ENCODE assay signal across 1 cellular context in the genomic region with DNA sequence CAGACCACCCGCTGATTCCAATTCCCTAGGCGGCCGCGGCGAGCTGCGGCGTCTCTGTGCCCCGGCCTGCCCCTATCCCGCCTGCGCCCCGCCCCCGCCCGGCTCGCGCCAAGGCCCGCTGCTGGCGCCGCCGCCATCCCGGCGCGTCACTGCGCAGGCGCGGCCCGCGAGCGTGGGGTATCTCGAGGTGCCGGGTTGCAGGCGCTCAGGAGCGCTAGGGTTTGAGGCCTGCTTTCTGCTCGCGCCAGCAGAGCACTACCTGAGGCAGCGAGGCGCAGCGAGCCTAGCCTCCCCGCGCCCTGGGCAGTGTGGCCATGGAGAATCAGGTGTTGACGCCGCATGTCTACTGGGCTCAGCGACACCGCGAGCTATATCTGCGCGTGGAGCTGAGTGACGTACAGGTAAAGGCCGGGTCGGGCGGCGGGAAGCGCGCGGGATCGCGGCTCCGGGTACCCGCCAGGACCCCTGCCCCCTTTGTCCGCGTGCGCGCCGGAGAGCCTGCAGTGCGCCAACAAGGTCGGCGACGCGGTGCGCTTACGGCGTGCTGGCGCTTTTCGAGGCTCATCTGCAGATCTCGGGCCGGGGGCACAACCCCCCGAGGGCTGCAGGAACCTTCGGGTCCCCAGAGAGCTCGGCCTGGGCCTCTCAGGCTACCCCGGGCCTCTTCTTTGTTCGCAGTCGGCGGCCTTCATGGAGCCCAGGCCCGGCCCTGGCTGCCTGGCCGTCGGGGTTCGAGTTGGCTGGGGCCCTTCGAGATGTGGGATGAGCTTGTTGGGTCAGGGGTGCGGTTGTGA.
TF ChIP-seq lines count a peak whose summit lies in the region.

Gene HACD3, plus strand, starts transcription at position 146 of the 794 bp plus-strand sequence. Its CDS starts 169 bp downstream, at position 315.

TF ChIP-seq in HepG2, 621 proteins besides CTCF, POLR2A, EP300 and RAD21 (continued from another document and continues in another):
- TF ChIP-seq, protein P1, sequence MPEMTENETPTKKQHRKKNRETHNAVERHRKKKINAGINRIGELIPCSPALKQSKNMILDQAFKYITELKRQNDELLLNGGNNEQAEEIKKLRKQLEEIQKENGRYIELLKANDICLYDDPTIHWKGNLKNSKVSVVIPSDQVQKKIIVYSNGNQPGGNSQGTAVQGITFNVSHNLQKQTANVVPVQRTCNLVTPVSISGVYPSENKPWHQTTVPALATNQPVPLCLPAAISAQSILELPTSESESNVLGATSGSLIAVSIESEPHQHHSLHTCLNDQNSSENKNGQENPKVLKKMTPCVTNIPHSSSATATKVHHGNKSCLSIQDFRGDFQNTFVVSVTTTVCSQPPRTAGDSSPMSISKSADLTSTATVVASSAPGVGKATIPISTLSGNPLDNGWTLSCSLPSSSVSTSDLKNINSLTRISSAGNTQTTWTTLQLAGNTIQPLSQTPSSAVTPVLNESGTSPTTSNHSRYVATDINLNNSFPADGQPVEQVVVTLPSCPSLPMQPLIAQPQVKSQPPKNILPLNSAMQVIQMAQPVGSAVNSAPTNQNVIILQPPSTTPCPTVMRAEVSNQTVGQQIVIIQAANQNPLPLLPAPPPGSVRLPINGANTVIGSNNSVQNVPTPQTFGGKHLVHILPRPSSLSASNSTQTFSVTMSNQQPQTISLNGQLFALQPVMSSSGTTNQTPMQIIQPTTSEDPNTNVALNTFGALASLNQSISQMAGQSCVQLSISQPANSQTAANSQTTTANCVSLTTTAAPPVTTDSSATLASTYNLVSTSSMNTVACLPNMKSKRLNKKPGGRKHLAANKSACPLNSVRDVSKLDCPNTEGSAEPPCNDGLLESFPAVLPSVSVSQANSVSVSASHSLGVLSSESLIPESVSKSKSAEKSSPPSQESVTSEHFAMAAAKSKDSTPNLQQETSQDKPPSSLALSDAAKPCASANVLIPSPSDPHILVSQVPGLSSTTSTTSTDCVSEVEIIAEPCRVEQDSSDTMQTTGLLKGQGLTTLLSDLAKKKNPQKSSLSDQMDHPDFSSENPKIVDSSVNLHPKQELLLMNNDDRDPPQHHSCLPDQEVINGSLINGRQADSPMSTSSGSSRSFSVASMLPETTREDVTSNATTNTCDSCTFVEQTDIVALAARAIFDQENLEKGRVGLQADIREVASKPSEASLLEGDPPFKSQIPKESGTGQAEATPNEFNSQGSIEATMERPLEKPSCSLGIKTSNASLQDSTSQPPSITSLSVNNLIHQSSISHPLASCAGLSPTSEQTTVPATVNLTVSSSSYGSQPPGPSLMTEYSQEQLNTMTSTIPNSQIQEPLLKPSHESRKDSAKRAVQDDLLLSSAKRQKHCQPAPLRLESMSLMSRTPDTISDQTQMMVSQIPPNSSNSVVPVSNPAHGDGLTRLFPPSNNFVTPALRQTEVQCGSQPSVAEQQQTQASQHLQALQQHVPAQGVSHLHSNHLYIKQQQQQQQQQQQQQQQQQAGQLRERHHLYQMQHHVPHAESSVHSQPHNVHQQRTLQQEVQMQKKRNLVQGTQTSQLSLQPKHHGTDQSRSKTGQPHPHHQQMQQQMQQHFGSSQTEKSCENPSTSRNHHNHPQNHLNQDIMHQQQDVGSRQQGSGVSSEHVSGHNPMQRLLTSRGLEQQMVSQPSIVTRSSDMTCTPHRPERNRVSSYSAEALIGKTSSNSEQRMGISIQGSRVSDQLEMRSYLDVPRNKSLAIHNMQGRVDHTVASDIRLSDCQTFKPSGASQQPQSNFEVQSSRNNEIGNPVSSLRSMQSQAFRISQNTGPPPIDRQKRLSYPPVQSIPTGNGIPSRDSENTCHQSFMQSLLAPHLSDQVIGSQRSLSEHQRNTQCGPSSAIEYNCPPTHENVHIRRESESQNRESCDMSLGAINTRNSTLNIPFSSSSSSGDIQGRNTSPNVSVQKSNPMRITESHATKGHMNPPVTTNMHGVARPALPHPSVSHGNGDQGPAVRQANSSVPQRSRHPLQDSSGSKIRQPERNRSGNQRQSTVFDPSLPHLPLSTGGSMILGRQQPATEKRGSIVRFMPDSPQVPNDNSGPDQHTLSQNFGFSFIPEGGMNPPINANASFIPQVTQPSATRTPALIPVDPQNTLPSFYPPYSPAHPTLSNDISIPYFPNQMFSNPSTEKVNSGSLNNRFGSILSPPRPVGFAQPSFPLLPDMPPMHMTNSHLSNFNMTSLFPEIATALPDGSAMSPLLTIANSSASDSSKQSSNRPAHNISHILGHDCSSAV (CRISPR knock-in tag; IDR thresholded peaks at IDR 0.05; ENCODE audit: borderline replicate concordance) = no peak
- TF ChIP-seq TRAFD1 (CRISPR knock-in tag; IDR thresholded peaks at IDR 0.05; ENCODE audit: borderline replicate concordance) = no peak
- TF ChIP-seq, protein P2, sequence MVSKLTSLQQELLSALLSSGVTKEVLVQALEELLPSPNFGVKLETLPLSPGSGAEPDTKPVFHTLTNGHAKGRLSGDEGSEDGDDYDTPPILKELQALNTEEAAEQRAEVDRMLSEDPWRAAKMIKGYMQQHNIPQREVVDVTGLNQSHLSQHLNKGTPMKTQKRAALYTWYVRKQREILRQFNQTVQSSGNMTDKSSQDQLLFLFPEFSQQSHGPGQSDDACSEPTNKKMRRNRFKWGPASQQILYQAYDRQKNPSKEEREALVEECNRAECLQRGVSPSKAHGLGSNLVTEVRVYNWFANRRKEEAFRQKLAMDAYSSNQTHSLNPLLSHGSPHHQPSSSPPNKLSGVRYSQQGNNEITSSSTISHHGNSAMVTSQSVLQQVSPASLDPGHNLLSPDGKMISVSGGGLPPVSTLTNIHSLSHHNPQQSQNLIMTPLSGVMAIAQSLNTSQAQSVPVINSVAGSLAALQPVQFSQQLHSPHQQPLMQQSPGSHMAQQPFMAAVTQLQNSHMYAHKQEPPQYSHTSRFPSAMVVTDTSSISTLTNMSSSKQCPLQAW (CRISPR knock-in tag; IDR thresholded peaks at IDR 0.05) = peak; percentile 53; the same call in 1 of the 2 replicates
- TF ChIP-seq, protein P3, sequence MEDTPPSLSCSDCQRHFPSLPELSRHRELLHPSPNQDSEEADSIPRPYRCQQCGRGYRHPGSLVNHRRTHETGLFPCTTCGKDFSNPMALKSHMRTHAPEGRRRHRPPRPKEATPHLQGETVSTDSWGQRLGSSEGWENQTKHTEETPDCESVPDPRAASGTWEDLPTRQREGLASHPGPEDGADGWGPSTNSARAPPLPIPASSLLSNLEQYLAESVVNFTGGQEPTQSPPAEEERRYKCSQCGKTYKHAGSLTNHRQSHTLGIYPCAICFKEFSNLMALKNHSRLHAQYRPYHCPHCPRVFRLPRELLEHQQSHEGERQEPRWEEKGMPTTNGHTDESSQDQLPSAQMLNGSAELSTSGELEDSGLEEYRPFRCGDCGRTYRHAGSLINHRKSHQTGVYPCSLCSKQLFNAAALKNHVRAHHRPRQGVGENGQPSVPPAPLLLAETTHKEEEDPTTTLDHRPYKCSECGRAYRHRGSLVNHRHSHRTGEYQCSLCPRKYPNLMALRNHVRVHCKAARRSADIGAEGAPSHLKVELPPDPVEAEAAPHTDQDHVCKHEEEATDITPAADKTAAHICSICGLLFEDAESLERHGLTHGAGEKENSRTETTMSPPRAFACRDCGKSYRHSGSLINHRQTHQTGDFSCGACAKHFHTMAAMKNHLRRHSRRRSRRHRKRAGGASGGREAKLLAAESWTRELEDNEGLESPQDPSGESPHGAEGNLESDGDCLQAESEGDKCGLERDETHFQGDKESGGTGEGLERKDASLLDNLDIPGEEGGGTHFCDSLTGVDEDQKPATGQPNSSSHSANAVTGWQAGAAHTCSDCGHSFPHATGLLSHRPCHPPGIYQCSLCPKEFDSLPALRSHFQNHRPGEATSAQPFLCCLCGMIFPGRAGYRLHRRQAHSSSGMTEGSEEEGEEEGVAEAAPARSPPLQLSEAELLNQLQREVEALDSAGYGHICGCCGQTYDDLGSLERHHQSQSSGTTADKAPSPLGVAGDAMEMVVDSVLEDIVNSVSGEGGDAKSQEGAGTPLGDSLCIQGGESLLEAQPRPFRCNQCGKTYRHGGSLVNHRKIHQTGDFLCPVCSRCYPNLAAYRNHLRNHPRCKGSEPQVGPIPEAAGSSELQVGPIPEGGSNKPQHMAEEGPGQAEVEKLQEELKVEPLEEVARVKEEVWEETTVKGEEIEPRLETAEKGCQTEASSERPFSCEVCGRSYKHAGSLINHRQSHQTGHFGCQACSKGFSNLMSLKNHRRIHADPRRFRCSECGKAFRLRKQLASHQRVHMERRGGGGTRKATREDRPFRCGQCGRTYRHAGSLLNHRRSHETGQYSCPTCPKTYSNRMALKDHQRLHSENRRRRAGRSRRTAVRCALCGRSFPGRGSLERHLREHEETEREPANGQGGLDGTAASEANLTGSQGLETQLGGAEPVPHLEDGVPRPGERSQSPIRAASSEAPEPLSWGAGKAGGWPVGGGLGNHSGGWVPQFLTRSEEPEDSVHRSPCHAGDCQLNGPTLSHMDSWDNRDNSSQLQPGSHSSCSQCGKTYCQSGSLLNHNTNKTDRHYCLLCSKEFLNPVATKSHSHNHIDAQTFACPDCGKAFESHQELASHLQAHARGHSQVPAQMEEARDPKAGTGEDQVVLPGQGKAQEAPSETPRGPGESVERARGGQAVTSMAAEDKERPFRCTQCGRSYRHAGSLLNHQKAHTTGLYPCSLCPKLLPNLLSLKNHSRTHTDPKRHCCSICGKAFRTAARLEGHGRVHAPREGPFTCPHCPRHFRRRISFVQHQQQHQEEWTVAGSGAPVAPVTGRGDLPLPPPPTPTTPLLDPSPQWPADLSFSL (CRISPR knock-in tag; IDR thresholded peaks at IDR 0.05) = peak; percentile 20; the same call in 1 of the 2 replicates
- TF ChIP-seq, protein P4, sequence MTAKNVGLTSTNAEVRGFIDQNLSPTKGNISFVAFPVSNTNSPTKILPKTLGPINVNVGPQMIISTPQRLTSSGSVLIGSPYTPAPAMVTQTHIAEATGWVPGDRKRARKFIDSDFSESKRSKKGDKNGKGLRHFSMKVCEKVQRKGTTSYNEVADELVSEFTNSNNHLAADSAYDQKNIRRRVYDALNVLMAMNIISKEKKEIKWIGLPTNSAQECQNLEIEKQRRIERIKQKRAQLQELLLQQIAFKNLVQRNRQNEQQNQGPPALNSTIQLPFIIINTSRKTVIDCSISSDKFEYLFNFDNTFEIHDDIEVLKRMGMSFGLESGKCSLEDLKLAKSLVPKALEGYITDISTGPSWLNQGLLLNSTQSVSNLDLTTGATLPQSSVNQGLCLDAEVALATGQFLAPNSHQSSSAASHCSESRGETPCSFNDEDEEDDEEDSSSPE (CRISPR knock-in tag; IDR thresholded peaks at IDR 0.05) = peak; percentile 91
- 0 out of 2 replicates have a peak, but pooled peaks have one; percentile 40 for TF ChIP-seq ZFP37 (CRISPR knock-in tag; IDR thresholded peaks at IDR 0.05; ENCODE audit: borderline replicate concordance)
- TF ChIP-seq GRHL1 (CRISPR knock-in tag; conservative IDR thresholded peaks at IDR 0.05) = no peak
- no peak for TF ChIP-seq ZNF274 (CRISPR knock-in tag; IDR thresholded peaks at IDR 0.05)
- TF ChIP-seq RAD51 (IDR thresholded peaks at IDR 0.05; ENCODE audit: borderline replicate concordance) = no peak
- TF ChIP-seq ATF6 (CRISPR knock-in tag; conservative IDR thresholded peaks at IDR 0.05) = no peak
- peak; percentile 19; the same call in 1 of the 2 replicates for TF ChIP-seq ZHX1 (CRISPR knock-in tag; IDR thresholded peaks at IDR 0.05; ENCODE audit: low read depth)
- TF ChIP-seq BORCS8-MEF2B (CRISPR knock-in tag; IDR thresholded peaks at IDR 0.05) = peak; percentile 70
- TF ChIP-seq AGO2 (optimal IDR thresholded peaks at IDR 0.05; ENCODE audit: low read depth, low read length) = peak; percentile 90
- TF ChIP-seq SMC3 (IDR thresholded peaks at IDR 0.05; ENCODE audit: low read length) = no peak
